16 cellular contexts compared by ENCODE assay signal in genomic region chr20:57655812-57656161, GRCh38. TPM values are rescaled to one million over a fixed set of nuclear protein-coding genes. Genes with fewer than 3 reads are reported as not detected.
DNase-seq lines count a peak whose midpoint lies in the region; ATAC-seq lines count a peak whose summit lies in the region.
"Had no signal": no experiment of that assay in that cellular context is flagged by ENCODE, and none has a peak within 500 bp of the region (broad histone marks: within the 10 kb centered on the region; RNA-seq: fewer than 3 reads in every experiment).

No MANE protein-coding gene starts in this region.

- H3K9me3 Mint-ChIP-seq in naive B cell = no peaks in the 10 kb centered on the region

- ATAC-seq in naive B cell (ENCODE audit: low read depth in 2 of 2) (no peak), GM19467 (IDR thresholded peaks at IDR 0.05; ENCODE audit: unreplicated experiment) (no peak)
- ATAC-seq: gastrocnemius medialis, HCT116 had no signal

- DNase-seq in 8988T (peak; percentile 30), GM03348 (ENCODE audit: low spot score) (peak; percentile 7), naive B cell (no peak), NCI-H524 treated with DMSO at 0.1 percent for 48 hours (lab: John Stamatoyannopoulos, UW) (no peak), DMS153 (lab: John Stamatoyannopoulos, UW) (no peak), RKO (ENCODE audit: low spot score) (no peak)
- peak; percentile 22 for DNase-seq in activated CD8-positive, alpha-beta memory T cell treated with anti-CD3 and anti-CD28 coated beads, Interleukin-2, amount 50 U/mL, for 48 hours
- DNase-seq: activated gamma-delta T cell, AML-193, anterior cingulate cortex, left ventricle myocardium inferior, NCI-H1048, occipital lobe had no signal

- H3K4me3 Mint-ChIP-seq in naive B cell = no peak overlapping the region

- peak overlapping the region in 5 of 6 donors; percentile 25 to 90 (median 61) for H3K27ac Mint-ChIP-seq in naive B cell

- H3K27me3 Mint-ChIP-seq in naive B cell = no peaks in the 10 kb centered on the region

- H3K36me3 Mint-ChIP-seq in naive B cell = peaks cover under 1 to 9% of the 10 kb centered on the region in 2 donors

- peaks cover 32 to 41% (median 39%) of the 10 kb centered on the region in 3 donors for H3K4me1 Mint-ChIP-seq in naive B cell

RNA-seq across cellular contexts. Expression of gene ZBP1, which starts 35.6 kb away (rescaled TPM):
- polyA plus RNA-seq in naive B cell (ENCODE audit: low read depth in 6 of 6) = 10 to 100 TPM in 5 of 6 donors, 1 to 10 TPM in 1; 7.6 to 24.1 (median 15.5) TPM

RNA-seq across cellular contexts. Expression of gene PMEPA1, which starts 54.0 kb away (rescaled TPM):
- polyA plus RNA-seq in naive B cell (ENCODE audit: low read depth in 6 of 6) = 10 to 100 TPM in 5 of 6 donors, 1 to 10 TPM in 1; 7.6 to 18.7 (median 12.5) TPM

Comparison
In these comparisons a context has a peak if more than half of its experiments do, and no peak if none do; other contexts are left out.
1. DNase-seq: peak in 8988T (single experiment), GM03348 (single experiment) and activated CD8-positive, alpha-beta memory T cell treated with anti-CD3 and anti-CD28 coated beads, Interleukin-2, amount 50 U/mL, for 48 hours (single experiment); none in naive B cell (single experiment), NCI-H524 treated with DMSO at 0.1 percent for 48 hours (single experiment), DMS153 (single experiment) and RKO (single experiment).